Comparison of ENCODE assay signal across 14 cellular contexts in genomic region chrX:37684426-37684825, GRCh38. TPM values are rescaled to one million over a fixed set of nuclear protein-coding genes. Genes with fewer than 3 reads are reported as not detected.
DNase-seq lines count a peak whose midpoint lies in the region; ATAC-seq and TF ChIP-seq lines count a peak whose summit lies in the region.
"Had no signal": no experiment of that assay in that cellular context is flagged by ENCODE, and none has a peak within 500 bp of the region (broad histone marks: within the 10 kb centered on the region; RNA-seq: fewer than 3 reads in every experiment).

No MANE protein-coding gene starts in this region.

- H3K27me3 Mint-ChIP-seq in CD8-positive, alpha-beta T cell (ENCODE audit: low read depth): peaks cover 3% of the 10 kb centered on the region
- H3K27me3 Mint-ChIP-seq in naive B cell: peaks cover 0 to 7% (median 3%) of the 10 kb centered on the region in 3 donors
- H3K27me3 Mint-ChIP-seq: activated B cell treated with CpG ODN at 0.5 μM for 24 hours had no signal

- no peak overlapping the region for H3K4me3 ChIP-seq in CD8-positive, alpha-beta T cell (ENCODE audit: low read depth, low read length)
- H3K4me3 ChIP-seq in coronary artery: no peak overlapping the region
- H3K4me3 ChIP-seq: prostate gland, SJCRH30 had no signal

- no peak overlapping the region for H3K27ac Mint-ChIP-seq in CD8-positive, alpha-beta T cell
- no peak overlapping the region for H3K27ac Mint-ChIP-seq in naive B cell
- H3K27ac Mint-ChIP-seq: activated B cell treated with CpG ODN at 0.5 μM for 24 hours; stimulated activated naive CD8-positive, alpha-beta T cell treated with anti-CD3 and anti-CD28 coated beads, Interleukin-15, Interleukin-2, amounts not matched to agents 100 ng/mL and 50 ng/mL, for 24 hours had no signal

- POLR2A ChIA-PET in CD8-positive, alpha-beta T cell (lab: Charles Lee): no interaction called here
- POLR2A ChIA-PET in RWPE1 (lab: Yijun Ruan, JAX; ENCODE audit: low non-redundant PET): no interaction called here

- H3K27ac ChIP-seq in CD8-positive, alpha-beta T cell (ENCODE audit: low read depth, low read length): no peak overlapping the region
- H3K27ac ChIP-seq in coronary artery (peak overlapping the region; percentile 72 to 91), RWPE1 (no peak overlapping the region)
- H3K27ac ChIP-seq: SJCRH30 had no signal

- no peaks in the 10 kb centered on the region for H3K36me3 ChIP-seq in CD8-positive, alpha-beta T cell (ENCODE audit: insufficient read depth, low read length)
- H3K36me3 ChIP-seq: prostate gland, SJCRH30 had no signal

- H3K4me1 ChIP-seq in CD8-positive, alpha-beta T cell (ENCODE audit: insufficient read depth, low read length): no peaks in the 10 kb centered on the region
- H3K4me1 ChIP-seq: prostate gland, SJCRH30 had no signal

- ATAC-seq in CD8-positive, alpha-beta T cell: no peak
- no peak for ATAC-seq in naive B cell (ENCODE audit: low read depth in 2 of 2)
- ATAC-seq in HG03460 (IDR thresholded peaks at IDR 0.05; ENCODE audit: unreplicated experiment): no peak
- no peak for ATAC-seq in GM18517 (IDR thresholded peaks at IDR 0.05; ENCODE audit: unreplicated experiment)

- no peak for DNase-seq in CD8-positive, alpha-beta T cell
- DNase-seq in NCI-H446 treated with DMSO at 0.1 percent for 48 hours (lab: John Stamatoyannopoulos, UW) (peak; percentile 45), coronary artery (ENCODE audit: low spot score) (no peak), naive B cell (no peak), RWPE1 (ENCODE audit: low spot score) (no peak)
- no peak for DNase-seq in activated naive CD4-positive, alpha-beta T cell treated with anti-CD3 and anti-CD28 coated beads, Interleukin-2, amount 50 U/mL, for 16 hours
- DNase-seq: activated B cell treated with CpG ODN at 0.5 μM for 24 hours, HCEC 1CT, MV-4-11 had no signal

- CTCF ChIA-PET in CD8-positive, alpha-beta T cell (lab: Charles Lee): no interaction called here
- CTCF ChIA-PET in RWPE1 (lab: Yijun Ruan, JAX): no interaction called here

- H3K4me1 Mint-ChIP-seq in CD8-positive, alpha-beta T cell (ENCODE audit: low read depth): peaks cover 2% of the 10 kb centered on the region
- H3K4me1 Mint-ChIP-seq in naive B cell: no peaks in the 10 kb centered on the region

- no peaks in the 10 kb centered on the region for H3K9me3 Mint-ChIP-seq in CD8-positive, alpha-beta T cell
- H3K9me3 Mint-ChIP-seq in naive B cell: no peaks in the 10 kb centered on the region
- H3K9me3 Mint-ChIP-seq: activated B cell treated with CpG ODN at 0.5 μM for 24 hours; stimulated activated naive CD8-positive, alpha-beta T cell treated with anti-CD3 and anti-CD28 coated beads, Interleukin-15, Interleukin-2, amounts not matched to agents 100 ng/mL and 50 ng/mL, for 24 hours had no signal

- H3K9me3 ChIP-seq in CD8-positive, alpha-beta T cell (ENCODE audit: low read length): no peaks in the 10 kb centered on the region
- H3K9me3 ChIP-seq: prostate gland, SJCRH30 had no signal

- H3K27me3 ChIP-seq in CD8-positive, alpha-beta T cell (ENCODE audit: insufficient read depth, low read length): no peaks in the 10 kb centered on the region
- H3K27me3 ChIP-seq: SJCRH30 had no signal

- intact Hi-C loops in CD8-positive, alpha-beta T cell (cut with DNase I, micrococcal nuclease): no loop called here

- H3K4me3 Mint-ChIP-seq in CD8-positive, alpha-beta T cell: peak overlapping the region; percentile 51
- peak overlapping the region in 5 of 8 donors; percentile 49 to 75 (median 58) for H3K4me3 Mint-ChIP-seq in naive B cell
- H3K4me3 Mint-ChIP-seq: activated B cell treated with CpG ODN at 0.5 μM for 24 hours had no signal

- no peak for TF ChIP-seq CTCF in CD8-positive, alpha-beta T cell (IDR thresholded peaks at IDR 0.05)
- TF ChIP-seq CTCF in coronary artery (IDR thresholded peaks at IDR 0.05) (no peak), RWPE1 (conservative IDR thresholded peaks at IDR 0.05; ENCODE audit: low read depth) (no peak)

- H3K36me3 Mint-ChIP-seq in CD8-positive, alpha-beta T cell: no peaks in the 10 kb centered on the region
- H3K36me3 Mint-ChIP-seq in naive B cell: no peaks in the 10 kb centered on the region

RNA-seq across cellular contexts. Expression of gene XK, which starts 1.2 kb away (rescaled TPM):
- total RNA-seq in CD8-positive, alpha-beta T cell: not detected
- polyA plus RNA-seq in naive B cell (ENCODE audit: low read depth in 6 of 6): under 1 TPM in 4 of 6 donors, not detected in 2; 0.07 to 0.41 (median 0.22) TPM
- total RNA-seq: SJCRH30 had no signal

Comparison
In these comparisons a context has a peak if more than half of its experiments do, and no peak if none do; other contexts are left out.
1. H3K27ac ChIP-seq: peak in coronary artery (2 of 2); none in CD8-positive, alpha-beta T cell (single experiment) and RWPE1 (single experiment).